ENCODE assay signal across 8 cellular contexts in genomic region chr11:101436511-101437142, GRCh38.
DNase-seq lines count a peak whose midpoint lies in the region; ATAC-seq and TF ChIP-seq lines count a peak whose summit lies in the region.

No MANE protein-coding gene starts in this region.

- TF ChIP-seq POLR2A in body of pancreas (IDR thresholded peaks at IDR 0.05), result no peak
- no peak for TF ChIP-seq POLR2A in right lobe of liver (IDR thresholded peaks at IDR 0.05)

- H3K9me3 ChIP-seq in body of pancreas (no peaks in the 10 kb centered on the region), right lobe of liver (no peaks in the 10 kb centered on the region)

- TF ChIP-seq CTCF in AG10803 (conservative IDR thresholded peaks at IDR 0.05; ENCODE audit: low read length), result peak; percentile 80
- TF ChIP-seq CTCF in body of pancreas (IDR thresholded peaks at IDR 0.05), result peak; percentile 27 to 43 (median 34)
- peak; percentile 37 to 71 (median 58) for TF ChIP-seq CTCF in right lobe of liver (IDR thresholded peaks at IDR 0.05)

- H3K36me3 ChIP-seq in body of pancreas (replicated peaks in 1 of 2; ENCODE audit: insufficient read depth in 1 of 2, low read depth in 2 of 2) (no peaks in the 10 kb centered on the region), right lobe of liver (no peaks in the 10 kb centered on the region)

- peaks cover 7% of the 10 kb centered on the region for H3K9me3 Mint-ChIP-seq in T-helper 2 cell treated with Interferon-gamma antibody and Interleukin-4, amounts not matched to agents 5 μg/mL and 100 μg/mL, for 36 hours

- no peaks in the 10 kb centered on the region for H3K4me1 Mint-ChIP-seq in T-helper 2 cell treated with Interferon-gamma antibody and Interleukin-4, amounts not matched to agents 5 μg/mL and 100 μg/mL, for 36 hours (ENCODE audit: low read depth)

- intact Hi-C loops in body of pancreas (cut with DNase I), result no loop called here
- intact Hi-C loops in right lobe of liver (cut with DNase I), result no loop called here

- no peak overlapping the region for H3K4me3 Mint-ChIP-seq in T-helper 2 cell treated with Interferon-gamma antibody and Interleukin-4, amounts not matched to agents 5 μg/mL and 100 μg/mL, for 36 hours

- H3K4me1 ChIP-seq in body of pancreas (peaks cover 8% of the 10 kb centered on the region), right lobe of liver (peaks cover 0 to 3% (median 0%) of the 10 kb centered on the region in 4 donors)

- DNase-seq in AG10803 (ENCODE audit: low read depth) (peak; percentile 47), NCI-H128 (lab: John Stamatoyannopoulos, UW; ENCODE audit: unreplicated experiment) (peak; percentile 20), body of pancreas (peak; percentile 34 to 58 (median 38)), right lobe of liver (no peak), CD1c-positive myeloid dendritic cell (ENCODE audit: extremely low spot score) (no peak), AG08396 (ENCODE audit: low spot score) (no peak)
- DNase-seq in T-helper 2 cell treated with Interferon-gamma antibody and Interleukin-4, amounts not matched to agents 5 μg/mL and 100 μg/mL, for 36 hours (ENCODE audit: low spot score), result no peak

- H3K27ac ChIP-seq in body of pancreas (no peak overlapping the region), right lobe of liver (no peak overlapping the region)

- ATAC-seq in GM18867 (IDR thresholded peaks at IDR 0.05; ENCODE audit: unreplicated experiment) (peak; percentile 63), body of pancreas (no peak), right lobe of liver (peak; percentile 52 to 72 (median 62))

- no peak overlapping the region for H3K27ac Mint-ChIP-seq in T-helper 2 cell treated with Interferon-gamma antibody and Interleukin-4, amounts not matched to agents 5 μg/mL and 100 μg/mL, for 36 hours

- H3K27me3 ChIP-seq in body of pancreas (no peaks in the 10 kb centered on the region), right lobe of liver (no peaks in the 10 kb centered on the region)

- 54 to 57% methylated on average over 3 of the region's 3 CpGs for WGBS in body of pancreas, 2 donors
- WGBS in right lobe of liver (ENCODE audit: insufficient coverage, low coverage, low lambda C conversion rate, missing lambda C conversion rate), result 50% methylated on average over 3 of the region's 3 CpGs

- H3K4me3 ChIP-seq in AG10803 (ENCODE audit: low read length) (no peak overlapping the region), body of pancreas (no peak overlapping the region), right lobe of liver (no peak overlapping the region)

- no peaks in the 10 kb centered on the region for H3K27me3 Mint-ChIP-seq in T-helper 2 cell treated with Interferon-gamma antibody and Interleukin-4, amounts not matched to agents 5 μg/mL and 100 μg/mL, for 36 hours (ENCODE audit: low read depth)

- no peaks in the 10 kb centered on the region for H3K36me3 Mint-ChIP-seq in T-helper 2 cell treated with Interferon-gamma antibody and Interleukin-4, amounts not matched to agents 5 μg/mL and 100 μg/mL, for 36 hours (ENCODE audit: low read depth)

Comparison
In these comparisons a context has a peak if more than half of its experiments do, and no peak if none do; other contexts are left out.
1. DNase-seq: peak in AG10803 (single experiment), NCI-H128 (single experiment) and body of pancreas (4 of 4); none in right lobe of liver (0 of 3), CD1c-positive myeloid dendritic cell (single experiment), T-helper 2 cell treated with Interferon-gamma antibody and Interleukin-4, amounts not matched to agents 5 μg/mL and 100 μg/mL, for 36 hours (single experiment) and AG08396 (single experiment).
2. Peak in every context shown above with its lines, with median percentiles within 50 percentile points of each other: CTCF ChIP-seq.